9 cellular contexts compared by ENCODE assay signal in the genomic region with DNA sequence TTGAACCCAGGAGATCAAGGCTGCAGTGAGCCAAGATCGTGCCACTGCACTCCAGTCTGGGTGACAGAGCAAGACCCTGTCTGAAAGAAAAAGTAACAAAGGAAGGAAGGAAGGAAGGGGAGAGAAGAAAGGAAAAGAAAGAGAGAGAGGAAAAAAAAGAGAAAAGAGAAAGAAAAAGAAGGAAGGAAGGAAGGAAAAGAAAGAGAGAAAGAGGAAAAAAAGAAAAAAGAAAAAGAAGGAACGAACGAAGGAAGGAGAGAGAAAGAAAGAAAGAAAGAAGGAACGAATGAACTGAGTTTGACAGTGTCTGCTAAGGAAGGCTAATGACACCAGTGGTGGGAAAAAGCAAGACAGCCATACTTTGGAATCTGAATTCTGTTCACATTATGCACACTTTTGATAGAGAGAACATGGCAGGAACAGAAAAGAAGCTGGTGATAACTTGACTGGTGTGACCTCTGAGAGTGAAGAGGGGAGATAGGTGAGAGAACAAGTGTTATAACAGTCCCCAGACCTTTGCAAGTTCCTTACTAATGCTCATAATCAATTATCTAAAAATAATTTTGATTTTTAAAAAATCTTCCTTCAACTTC.
"Had no signal": no experiment of that assay in that cellular context is flagged by ENCODE, and none has a peak within 500 bp of the region (broad histone marks: within the 10 kb centered on the region; RNA-seq: fewer than 3 reads in every experiment).

No MANE protein-coding gene starts in this region.

- ATAC-seq: HCT116 had no signal

- DNase-seq: GM23248, GOT3, H7, IMR-90, KBM-7 had no signal

- H3K4me2 ChIP-seq: KMS-11 had no signal

- H3K4me3 ChIP-seq: GM23248, HAP-1 had no signal

- H3K36me3 ChIP-seq: HAP-1 had no signal

- H3K27ac ChIP-seq: GM23248, KMS-11 had no signal

- FAIRE-seq: HTR-8/SVneo had no signal

- H2AFZ ChIP-seq: GM23248 had no signal

- H3K4me1 ChIP-seq: HAP-1 had no signal

- H3K9ac ChIP-seq: GM23248, KMS-11 had no signal
